Comparison of ENCODE assay signal across 16 cellular contexts in genomic region chr17:50658602-50659001, GRCh38. TPM values are rescaled to one million over a fixed set of nuclear protein-coding genes. Genes with fewer than 3 reads are reported as not detected.
DNase-seq lines count a peak whose midpoint lies in the region; ATAC-seq and TF ChIP-seq lines count a peak whose summit lies in the region.
"Had no signal": no experiment of that assay in that cellular context is flagged by ENCODE, and none has a peak within 500 bp of the region (broad histone marks: within the 10 kb centered on the region; RNA-seq: fewer than 3 reads in every experiment).

No MANE protein-coding gene starts in this region.

- no peak overlapping the region for H3K4me3 ChIP-seq in OCI-LY3 (ENCODE audit: low read length)
- no peak overlapping the region for H3K4me3 ChIP-seq in endodermal cell (ENCODE audit: low read length)

- no peak overlapping the region for H3K4me3 Mint-ChIP-seq in activated CD4-positive, alpha-beta T cell treated with anti-CD3 and anti-CD28 coated beads, Interleukin-2, amount 10 ng/mL, durations not matched to agents 24 days and 14 days
- no peak overlapping the region for H3K4me3 Mint-ChIP-seq in activated CD4-positive, alpha-beta T cell treated with anti-CD3 and anti-CD28 coated beads, Interleukin-2, amount 10 ng/mL, durations not matched to agents 7 days and 5 days
- no peak overlapping the region for H3K4me3 Mint-ChIP-seq in endodermal cell
- no peak overlapping the region for H3K4me3 Mint-ChIP-seq in stimulated activated effector memory CD8-positive, alpha-beta T cell treated with anti-CD3 and anti-CD28 coated beads, Interleukin-12 subunit alpha, Interleukin-12 subunit beta, amount 100 ng/mL, for 72 hours

- no peak for DNase-seq in activated CD4-positive, alpha-beta T cell treated with anti-CD3 and anti-CD28 coated beads, Interleukin-2, amount 10 ng/mL, durations not matched to agents 24 days and 14 days
- DNase-seq in activated CD4-positive, alpha-beta T cell treated with anti-CD3 and anti-CD28 coated beads, Interleukin-2, amount 10 ng/mL, durations not matched to agents 7 days and 5 days = no peak
- DNase-seq in endodermal cell = peak; percentile 55
- no peak for DNase-seq in stimulated activated effector memory CD8-positive, alpha-beta T cell treated with anti-CD3 and anti-CD28 coated beads, Interleukin-12 subunit alpha, Interleukin-12 subunit beta, amount 100 ng/mL, for 72 hours (ENCODE audit: low spot score in 2 of 2)
- DNase-seq in SKM-1 (lab: John Stamatoyannopoulos, UW; ENCODE audit: unreplicated experiment) = no peak
- DNase-seq: 8988T, Calu3, GOT3, NCI-H187 treated with DMSO at 0.1 percent for 48 hours, NCI-H2171 treated with DMSO at 0.1 percent for 48 hours, NCI-H510A, NCI-H82 had no signal

- no peak for TF ChIP-seq CTCF in OCI-LY3 (IDR thresholded peaks at IDR 0.05; ENCODE audit: low read depth, low read length)
- no peak for TF ChIP-seq CTCF in endodermal cell (conservative IDR thresholded peaks at IDR 0.05)

- CTCF ChIA-PET in activated CD4-positive, alpha-beta T cell treated with anti-CD3 and anti-CD28 coated beads, Interleukin-2, amount 10 ng/mL, durations not matched to agents 7 days and 5 days (lab: Charles Lee) = no interaction called here

- H3K9me3 Mint-ChIP-seq in activated CD4-positive, alpha-beta T cell treated with anti-CD3 and anti-CD28 coated beads, Interleukin-2, amount 10 ng/mL, durations not matched to agents 24 days and 14 days = no peaks in the 10 kb centered on the region
- no peaks in the 10 kb centered on the region for H3K9me3 Mint-ChIP-seq in activated CD4-positive, alpha-beta T cell treated with anti-CD3 and anti-CD28 coated beads, Interleukin-2, amount 10 ng/mL, durations not matched to agents 7 days and 5 days
- H3K9me3 Mint-ChIP-seq in endodermal cell = peaks cover 3% of the 10 kb centered on the region
- no peaks in the 10 kb centered on the region for H3K9me3 Mint-ChIP-seq in stimulated activated effector memory CD8-positive, alpha-beta T cell treated with anti-CD3 and anti-CD28 coated beads, Interleukin-12 subunit alpha, Interleukin-12 subunit beta, amount 100 ng/mL, for 72 hours

- no peak for ATAC-seq in stimulated activated effector memory CD8-positive, alpha-beta T cell treated with anti-CD3 and anti-CD28 coated beads, Interleukin-12 subunit alpha, Interleukin-12 subunit beta, amount 100 ng/mL, for 72 hours
- no peak for ATAC-seq in GM18861 (IDR thresholded peaks at IDR 0.05; ENCODE audit: unreplicated experiment)
- no peak for ATAC-seq in HG02884 (IDR thresholded peaks at IDR 0.05; ENCODE audit: unreplicated experiment)
- ATAC-seq: HepG2 had no signal

- no peaks in the 10 kb centered on the region for H3K79me2 ChIP-seq in OCI-LY3 (ENCODE audit: low read length)

- no peaks in the 10 kb centered on the region for H4K20me1 ChIP-seq in OCI-LY3 (ENCODE audit: insufficient read depth, low read length)

- intact Hi-C loops in activated CD4-positive, alpha-beta T cell treated with anti-CD3 and anti-CD28 coated beads, Interleukin-2, amount 10 ng/mL, durations not matched to agents 24 days and 14 days (cut with micrococcal nuclease) = no loop called here

- H3K27me3 Mint-ChIP-seq in activated CD4-positive, alpha-beta T cell treated with anti-CD3 and anti-CD28 coated beads, Interleukin-2, amount 10 ng/mL, durations not matched to agents 24 days and 14 days = peaks cover 5% of the 10 kb centered on the region
- no peaks in the 10 kb centered on the region for H3K27me3 Mint-ChIP-seq in activated CD4-positive, alpha-beta T cell treated with anti-CD3 and anti-CD28 coated beads, Interleukin-2, amount 10 ng/mL, durations not matched to agents 7 days and 5 days
- peaks cover 2% of the 10 kb centered on the region for H3K27me3 Mint-ChIP-seq in endodermal cell (ENCODE audit: insufficient read depth)

- H3K9ac ChIP-seq in OCI-LY3 (ENCODE audit: low read length) (no peak overlapping the region), endodermal cell (ENCODE audit: extremely low read depth, low read length, poor library complexity, severe bottlenecking) (no peak overlapping the region)

- 0 out of 2 replicates have a peak overlapping the region, but pooled peaks have one; percentile 30 for H2AFZ ChIP-seq in OCI-LY3 (ENCODE audit: low read depth, low read length)

- 90% methylated on average over 2 to 7 of the region's 7 CpGs for whole genome bisulfite sequencing in endodermal cell (ENCODE audit: insufficient coverage in 1 of 2, insufficient read length in 1 of 2), 2 experiments

- H3K36me3 Mint-ChIP-seq in activated CD4-positive, alpha-beta T cell treated with anti-CD3 and anti-CD28 coated beads, Interleukin-2, amount 10 ng/mL, durations not matched to agents 24 days and 14 days (ENCODE audit: low read depth) = no peaks in the 10 kb centered on the region
- H3K36me3 Mint-ChIP-seq in activated CD4-positive, alpha-beta T cell treated with anti-CD3 and anti-CD28 coated beads, Interleukin-2, amount 10 ng/mL, durations not matched to agents 7 days and 5 days (ENCODE audit: low read depth) = no peaks in the 10 kb centered on the region
- no peaks in the 10 kb centered on the region for H3K36me3 Mint-ChIP-seq in endodermal cell (ENCODE audit: low read depth)
- no peaks in the 10 kb centered on the region for H3K36me3 Mint-ChIP-seq in stimulated activated effector memory CD8-positive, alpha-beta T cell treated with anti-CD3 and anti-CD28 coated beads, Interleukin-12 subunit alpha, Interleukin-12 subunit beta, amount 100 ng/mL, for 72 hours

- no peaks in the 10 kb centered on the region for H3K9me3 ChIP-seq in OCI-LY3 (ENCODE audit: insufficient read depth, low read length)
- H3K9me3 ChIP-seq in endodermal cell (ENCODE audit: control insufficient read depth, low read length) = no peaks in the 10 kb centered on the region

- H3K36me3 ChIP-seq in OCI-LY3 (replicated peaks; ENCODE audit: low read depth, low read length) = no peaks in the 10 kb centered on the region
- H3K36me3 ChIP-seq in endodermal cell (ENCODE audit: control insufficient read depth, insufficient read depth, low read length) = no peaks in the 10 kb centered on the region

- H3K27ac ChIP-seq in OCI-LY3 (ENCODE audit: low read length) = no peak overlapping the region
- H3K27ac ChIP-seq in endodermal cell (ENCODE audit: low read depth, low read length) = no peak overlapping the region

- H3K4me2 ChIP-seq in OCI-LY3 (ENCODE audit: low read length) = no peak overlapping the region

- POLR2A ChIA-PET in activated CD4-positive, alpha-beta T cell treated with anti-CD3 and anti-CD28 coated beads, Interleukin-2, amount 10 ng/mL, durations not matched to agents 7 days and 5 days (lab: Charles Lee) = no interaction called here

- H3K27me3 ChIP-seq in OCI-LY3 (ENCODE audit: low read depth, low read length) = no peaks in the 10 kb centered on the region
- no peaks in the 10 kb centered on the region for H3K27me3 ChIP-seq in endodermal cell (ENCODE audit: control insufficient read depth, insufficient read depth, low read length, poor library complexity, severe bottlenecking)

- H3K4me1 ChIP-seq in OCI-LY3 (ENCODE audit: low read length) (peaks cover 4% of the 10 kb centered on the region; the same call in 1 of the 2 replicates), endodermal cell (ENCODE audit: control insufficient read depth, insufficient read depth, low read length) (peaks cover 6% of the 10 kb centered on the region)

- peak overlapping the region; percentile 41 for H3K27ac Mint-ChIP-seq in activated CD4-positive, alpha-beta T cell treated with anti-CD3 and anti-CD28 coated beads, Interleukin-2, amount 10 ng/mL, durations not matched to agents 24 days and 14 days
- no peak overlapping the region for H3K27ac Mint-ChIP-seq in activated CD4-positive, alpha-beta T cell treated with anti-CD3 and anti-CD28 coated beads, Interleukin-2, amount 10 ng/mL, durations not matched to agents 7 days and 5 days
- no peak overlapping the region for H3K27ac Mint-ChIP-seq in endodermal cell
- H3K27ac Mint-ChIP-seq in stimulated activated effector memory CD8-positive, alpha-beta T cell treated with anti-CD3 and anti-CD28 coated beads, Interleukin-12 subunit alpha, Interleukin-12 subunit beta, amount 100 ng/mL, for 72 hours = peak overlapping the region; percentile 48

- H3K4me1 Mint-ChIP-seq in activated CD4-positive, alpha-beta T cell treated with anti-CD3 and anti-CD28 coated beads, Interleukin-2, amount 10 ng/mL, durations not matched to agents 24 days and 14 days = peaks cover 25% of the 10 kb centered on the region
- peaks cover 24% of the 10 kb centered on the region for H3K4me1 Mint-ChIP-seq in activated CD4-positive, alpha-beta T cell treated with anti-CD3 and anti-CD28 coated beads, Interleukin-2, amount 10 ng/mL, durations not matched to agents 7 days and 5 days
- peaks cover 27% of the 10 kb centered on the region for H3K4me1 Mint-ChIP-seq in endodermal cell
- H3K4me1 Mint-ChIP-seq in stimulated activated effector memory CD8-positive, alpha-beta T cell treated with anti-CD3 and anti-CD28 coated beads, Interleukin-12 subunit alpha, Interleukin-12 subunit beta, amount 100 ng/mL, for 72 hours = peaks cover 31% of the 10 kb centered on the region

RNA-seq across cellular contexts. Expression of gene ABCC3, which starts 23.9 kb away (rescaled TPM):
- total RNA-seq in activated CD4-positive, alpha-beta T cell treated with anti-CD3 and anti-CD28 coated beads, Interleukin-2, amount 10 ng/mL, durations not matched to agents 24 days and 14 days = not detected in 2 replicates
- not detected for total RNA-seq in activated CD4-positive, alpha-beta T cell treated with anti-CD3 and anti-CD28 coated beads, Interleukin-2, amount 10 ng/mL, durations not matched to agents 7 days and 5 days
- under 1 TPM; 0.22 to 0.91 TPM for total RNA-seq in endodermal cell
- polyA plus RNA-seq in endodermal cell (2013, experiment 1 of 2) = not detected
- polyA plus RNA-seq in endodermal cell (2013, experiment 2 of 2) = not detected

RNA-seq across cellular contexts. Expression of gene ANKRD40, which starts 49.1 kb away (rescaled TPM):
- 47.7 and 49.8 TPM in 2 replicates for total RNA-seq in activated CD4-positive, alpha-beta T cell treated with anti-CD3 and anti-CD28 coated beads, Interleukin-2, amount 10 ng/mL, durations not matched to agents 24 days and 14 days
- 10 to 100 TPM; 31.1 to 34.2 TPM for total RNA-seq in activated CD4-positive, alpha-beta T cell treated with anti-CD3 and anti-CD28 coated beads, Interleukin-2, amount 10 ng/mL, durations not matched to agents 7 days and 5 days
- total RNA-seq in endodermal cell = 10 to 100 TPM; 44.9 to 60.3 TPM
- 38.1 TPM for polyA plus RNA-seq in endodermal cell (2013, experiment 1 of 2)
- 37.3 TPM for polyA plus RNA-seq in endodermal cell (2013, experiment 2 of 2)

Comparison
In these comparisons a context has a peak if more than half of its experiments do, and no peak if none do; other contexts are left out.
1. H3K27ac Mint-ChIP-seq: peak in activated CD4-positive, alpha-beta T cell treated with anti-CD3 and anti-CD28 coated beads, Interleukin-2, amount 10 ng/mL, durations not matched to agents 24 days and 14 days (single experiment) and stimulated activated effector memory CD8-positive, alpha-beta T cell treated with anti-CD3 and anti-CD28 coated beads, Interleukin-12 subunit alpha, Interleukin-12 subunit beta, amount 100 ng/mL, for 72 hours (single experiment); none in activated CD4-positive, alpha-beta T cell treated with anti-CD3 and anti-CD28 coated beads, Interleukin-2, amount 10 ng/mL, durations not matched to agents 7 days and 5 days (single experiment) and endodermal cell (single experiment).